Comparison of ENCODE assay signal across 1 cellular context in genomic region chr6:63584566-63584965, GRCh38.
TF ChIP-seq lines count a peak whose summit lies in the region.

No MANE protein-coding gene starts in this region.

TF ChIP-seq in GM23338, 12 proteins besides CTCF, POLR2A, EP300 and RAD21 (continued from another document):
- TF ChIP-seq, protein P1, sequence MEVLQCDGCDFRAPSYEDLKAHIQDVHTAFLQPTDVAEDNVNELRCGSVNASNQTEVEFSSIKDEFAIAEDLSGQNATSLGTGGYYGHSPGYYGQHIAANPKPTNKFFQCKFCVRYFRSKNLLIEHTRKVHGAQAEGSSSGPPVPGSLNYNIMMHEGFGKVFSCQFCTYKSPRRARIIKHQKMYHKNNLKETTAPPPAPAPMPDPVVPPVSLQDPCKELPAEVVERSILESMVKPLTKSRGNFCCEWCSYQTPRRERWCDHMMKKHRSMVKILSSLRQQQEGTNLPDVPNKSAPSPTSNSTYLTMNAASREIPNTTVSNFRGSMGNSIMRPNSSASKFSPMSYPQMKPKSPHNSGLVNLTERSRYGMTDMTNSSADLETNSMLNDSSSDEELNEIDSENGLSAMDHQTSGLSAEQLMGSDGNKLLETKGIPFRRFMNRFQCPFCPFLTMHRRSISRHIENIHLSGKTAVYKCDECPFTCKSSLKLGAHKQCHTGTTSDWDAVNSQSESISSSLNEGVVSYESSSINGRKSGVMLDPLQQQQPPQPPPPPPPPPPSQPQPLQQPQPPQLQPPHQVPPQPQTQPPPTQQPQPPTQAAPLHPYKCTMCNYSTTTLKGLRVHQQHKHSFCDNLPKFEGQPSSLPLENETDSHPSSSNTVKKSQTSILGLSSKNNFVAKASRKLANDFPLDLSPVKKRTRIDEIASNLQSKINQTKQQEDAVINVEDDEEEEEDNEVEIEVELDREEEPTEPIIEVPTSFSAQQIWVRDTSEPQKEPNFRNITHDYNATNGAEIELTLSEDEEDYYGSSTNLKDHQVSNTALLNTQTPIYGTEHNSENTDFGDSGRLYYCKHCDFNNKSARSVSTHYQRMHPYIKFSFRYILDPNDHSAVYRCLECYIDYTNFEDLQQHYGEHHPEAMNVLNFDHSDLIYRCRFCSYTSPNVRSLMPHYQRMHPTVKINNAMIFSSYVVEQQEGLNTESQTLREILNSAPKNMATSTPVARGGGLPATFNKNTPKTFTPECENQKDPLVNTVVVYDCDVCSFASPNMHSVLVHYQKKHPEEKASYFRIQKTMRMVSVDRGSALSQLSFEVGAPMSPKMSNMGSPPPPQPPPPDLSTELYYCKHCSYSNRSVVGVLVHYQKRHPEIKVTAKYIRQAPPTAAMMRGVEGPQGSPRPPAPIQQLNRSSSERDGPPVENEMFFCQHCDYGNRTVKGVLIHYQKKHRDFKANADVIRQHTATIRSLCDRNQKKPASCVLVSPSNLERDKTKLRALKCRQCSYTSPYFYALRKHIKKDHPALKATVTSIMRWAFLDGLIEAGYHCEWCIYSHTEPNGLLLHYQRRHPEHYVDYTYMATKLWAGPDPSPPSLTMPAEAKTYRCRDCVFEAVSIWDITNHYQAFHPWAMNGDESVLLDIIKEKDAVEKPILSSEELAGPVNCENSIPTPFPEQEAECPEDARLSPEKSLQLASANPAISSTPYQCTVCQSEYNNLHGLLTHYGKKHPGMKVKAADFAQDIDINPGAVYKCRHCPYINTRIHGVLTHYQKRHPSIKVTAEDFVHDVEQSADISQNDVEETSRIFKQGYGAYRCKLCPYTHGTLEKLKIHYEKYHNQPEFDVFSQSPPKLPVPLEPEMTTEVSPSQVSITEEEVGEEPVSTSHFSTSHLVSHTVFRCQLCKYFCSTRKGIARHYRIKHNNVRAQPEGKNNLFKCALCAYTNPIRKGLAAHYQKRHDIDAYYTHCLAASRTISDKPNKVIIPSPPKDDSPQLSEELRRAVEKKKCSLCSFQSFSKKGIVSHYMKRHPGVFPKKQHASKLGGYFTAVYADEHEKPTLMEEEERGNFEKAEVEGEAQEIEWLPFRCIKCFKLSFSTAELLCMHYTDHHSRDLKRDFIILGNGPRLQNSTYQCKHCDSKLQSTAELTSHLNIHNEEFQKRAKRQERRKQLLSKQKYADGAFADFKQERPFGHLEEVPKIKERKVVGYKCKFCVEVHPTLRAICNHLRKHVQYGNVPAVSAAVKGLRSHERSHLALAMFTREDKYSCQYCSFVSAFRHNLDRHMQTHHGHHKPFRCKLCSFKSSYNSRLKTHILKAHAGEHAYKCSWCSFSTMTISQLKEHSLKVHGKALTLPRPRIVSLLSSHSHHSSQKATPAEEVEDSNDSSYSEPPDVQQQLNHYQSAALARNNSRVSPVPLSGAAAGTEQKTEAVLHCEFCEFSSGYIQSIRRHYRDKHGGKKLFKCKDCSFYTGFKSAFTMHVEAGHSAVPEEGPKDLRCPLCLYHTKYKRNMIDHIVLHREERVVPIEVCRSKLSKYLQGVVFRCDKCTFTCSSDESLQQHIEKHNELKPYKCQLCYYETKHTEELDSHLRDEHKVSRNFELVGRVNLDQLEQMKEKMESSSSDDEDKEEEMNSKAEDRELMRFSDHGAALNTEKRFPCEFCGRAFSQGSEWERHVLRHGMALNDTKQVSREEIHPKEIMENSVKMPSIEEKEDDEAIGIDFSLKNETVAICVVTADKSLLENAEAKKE (CRISPR knock-in tag; IDR thresholded peaks at IDR 0.05), result no peak
- TF ChIP-seq EZH2 (IDR thresholded peaks at IDR 0.05; ENCODE audit: low read depth, unreplicated experiment), result no peak
- no peak for TF ChIP-seq ETS1 (IDR thresholded peaks at IDR 0.05)
- no peak for TF ChIP-seq STAT1 (IDR thresholded peaks at IDR 0.05; ENCODE audit: unreplicated experiment)
- no peak for TF ChIP-seq EZH2phosphoT487 (IDR thresholded peaks at IDR 0.05; ENCODE audit: unreplicated experiment)
- no peak for TF ChIP-seq NANOG (IDR thresholded peaks at IDR 0.05; ENCODE audit: borderline replicate concordance)
